Comparison of ENCODE assay signal across 8 cellular contexts in the genomic region with DNA sequence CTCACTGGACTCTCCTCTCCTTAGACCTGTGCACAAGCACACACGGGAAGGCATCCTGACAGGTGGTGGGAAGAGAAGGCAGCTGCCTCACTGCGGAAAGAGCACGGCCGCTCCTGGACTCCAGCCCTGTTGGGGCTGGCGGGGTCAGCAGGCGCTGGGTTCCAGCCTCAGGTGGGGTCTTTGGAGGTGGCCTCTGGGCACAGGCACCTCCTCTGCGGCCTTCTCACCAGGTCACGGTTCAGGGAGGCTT. TPM values are rescaled to one million over a fixed set of nuclear protein-coding genes. Genes with fewer than 3 reads are reported as not detected.
DNase-seq lines count a peak whose midpoint lies in the region; ATAC-seq and TF ChIP-seq lines count a peak whose summit lies in the region.
"Had no signal": no experiment of that assay in that cellular context is flagged by ENCODE, and none has a peak within 500 bp of the region (broad histone marks: within the 10 kb centered on the region; RNA-seq: fewer than 3 reads in every experiment).

No MANE protein-coding gene starts in this region.

- H3K27ac Mint-ChIP-seq in T-helper 17 cell, result no peak overlapping the region
- H3K27ac Mint-ChIP-seq in glutamatergic neuron (ENCODE audit: unreplicated experiment), result peak overlapping the region; percentile 84

- H3K4me1 Mint-ChIP-seq in T-helper 17 cell (peaks cover 23% of the 10 kb centered on the region), glutamatergic neuron (ENCODE audit: low read depth, unreplicated experiment) (peaks cover 21% of the 10 kb centered on the region)

- peaks cover 2% of the 10 kb centered on the region for H3K36me3 Mint-ChIP-seq in T-helper 17 cell (ENCODE audit: low read depth)
- H3K36me3 Mint-ChIP-seq in glutamatergic neuron (ENCODE audit: unreplicated experiment), result no peaks in the 10 kb centered on the region

- H3K4me3 ChIP-seq in H7 (ENCODE audit: insufficient read depth, low read depth, low read length), result peak overlapping the region; percentile 67
- H3K4me3 ChIP-seq in skin epidermis, result peak overlapping the region; percentile 33 to 69 (median 57)

- H3K9me3 Mint-ChIP-seq in glutamatergic neuron (ENCODE audit: unreplicated experiment), result peaks cover 16% of the 10 kb centered on the region

- no peak for ATAC-seq in T-helper 17 cell

- H3K27ac ChIP-seq in skin epidermis, result peak overlapping the region in 19 of 21 experiments; percentile 2 to 91 (median 82)

- no peaks in the 10 kb centered on the region for H3K9me3 ChIP-seq in T-helper 17 cell (ENCODE audit: control insufficient read depth, low read length, poor library complexity, severe bottlenecking)

- H3K27me3 ChIP-seq in H7 (ENCODE audit: control insufficient read depth, insufficient read depth, low read length), result peaks cover 4% of the 10 kb centered on the region

- H3K36me3 ChIP-seq in H7 (replicated peaks; ENCODE audit: control insufficient read depth, insufficient read depth, low read length), result no peaks in the 10 kb centered on the region; the same call in 1 of the 2 replicates

- peak overlapping the region; percentile 76 for H3K4me3 Mint-ChIP-seq in T-helper 17 cell
- H3K4me3 Mint-ChIP-seq in glutamatergic neuron (ENCODE audit: unreplicated experiment), result peak overlapping the region; percentile 79

- H3K27me3 Mint-ChIP-seq in T-helper 17 cell (peaks cover under 1% of the 10 kb centered on the region), glutamatergic neuron (ENCODE audit: unreplicated experiment) (peaks cover 13% of the 10 kb centered on the region)

- DNase-seq in H7 (no peak), T-helper 17 cell (no peak), glutamatergic neuron (peak; percentile 30), superior temporal gyrus (ENCODE audit: extremely low spot score) (no peak), middle frontal gyrus (ENCODE audit: extremely low spot score, low spot score) (no peak), GM10266 (ENCODE audit: extremely low spot score) (no peak)

- TF ChIP-seq CTCF in glutamatergic neuron (IDR thresholded peaks at IDR 0.05; ENCODE audit: partially characterized antibody, unreplicated experiment) (no peak), GM10266 (IDR thresholded peaks at IDR 0.05; ENCODE audit: control insufficient read depth, insufficient read depth, low read depth, missing control alignments) (no peak)

RNA-seq across cellular contexts. Expression of a gene that starts 0.6 kb away (rescaled TPM):
- 120 and 160 TPM in 2 replicates for total RNA-seq in H7 (2014; rRNA removed; shearing (Covaris generic))
- total RNA-seq in T-helper 17 cell, result 10 to 100 TPM; 99.0 to 99.7 TPM
- 261 TPM for total RNA-seq in glutamatergic neuron (ENCODE audit: unreplicated experiment)

RNA-seq across cellular contexts. Expression of a gene that starts 20.6 kb away (rescaled TPM):
- 0.42 and 1.1 TPM in 2 replicates for total RNA-seq in H7 (2014; rRNA removed; shearing (Covaris generic))
- 1 to 10 TPM in 1 of 2 donors, under 1 TPM in 1; 0.60 to 1.7 TPM for total RNA-seq in T-helper 17 cell
- total RNA-seq in glutamatergic neuron (ENCODE audit: unreplicated experiment), result 2.7 TPM
- total RNA-seq: HT1080 had no signal

RNA-seq across cellular contexts. Expression of a gene that starts 55.6 kb away (rescaled TPM):
- total RNA-seq in H7 (2014; rRNA removed; shearing (Covaris generic)), result 3.7 and 8.7 TPM in 2 replicates
- total RNA-seq in T-helper 17 cell (10 to 100 TPM; 51.6 to 58.8 TPM), glutamatergic neuron (ENCODE audit: unreplicated experiment) (78.5 TPM)
